2 cellular contexts compared by ENCODE assay signal in genomic region chr12:52300796-52301691, GRCh38.
TF ChIP-seq lines count a peak whose summit lies in the region.

No MANE protein-coding gene starts in this region.

TF ChIP-seq in GM12878, 131 proteins besides CTCF, POLR2A, EP300 and RAD21:
- TF ChIP-seq REST (IDR thresholded peaks at IDR 0.05; ENCODE audit: low read depth, low read length) (peak; percentile 59; the same call in 1 of the 2 replicates), GATAD2B (conservative IDR thresholded peaks at IDR 0.05; ENCODE audit: low read depth) (no peak)
TF ChIP-seq in GM12878: peak in this region for 1.

TF ChIP-seq in HepG2, 621 proteins besides CTCF, POLR2A, EP300 and RAD21:
- TF ChIP-seq ZBTB10 (CRISPR knock-in tag; IDR thresholded peaks at IDR 0.05; ENCODE audit: borderline replicate concordance) (no peak), REST (IDR thresholded peaks at IDR 0.05; ENCODE audit: borderline replicate concordance in 1 of 2, low read depth in 1 of 2, low read length in 2 of 2) (peak; percentile 30 to 81)
